In the genomic region with DNA sequence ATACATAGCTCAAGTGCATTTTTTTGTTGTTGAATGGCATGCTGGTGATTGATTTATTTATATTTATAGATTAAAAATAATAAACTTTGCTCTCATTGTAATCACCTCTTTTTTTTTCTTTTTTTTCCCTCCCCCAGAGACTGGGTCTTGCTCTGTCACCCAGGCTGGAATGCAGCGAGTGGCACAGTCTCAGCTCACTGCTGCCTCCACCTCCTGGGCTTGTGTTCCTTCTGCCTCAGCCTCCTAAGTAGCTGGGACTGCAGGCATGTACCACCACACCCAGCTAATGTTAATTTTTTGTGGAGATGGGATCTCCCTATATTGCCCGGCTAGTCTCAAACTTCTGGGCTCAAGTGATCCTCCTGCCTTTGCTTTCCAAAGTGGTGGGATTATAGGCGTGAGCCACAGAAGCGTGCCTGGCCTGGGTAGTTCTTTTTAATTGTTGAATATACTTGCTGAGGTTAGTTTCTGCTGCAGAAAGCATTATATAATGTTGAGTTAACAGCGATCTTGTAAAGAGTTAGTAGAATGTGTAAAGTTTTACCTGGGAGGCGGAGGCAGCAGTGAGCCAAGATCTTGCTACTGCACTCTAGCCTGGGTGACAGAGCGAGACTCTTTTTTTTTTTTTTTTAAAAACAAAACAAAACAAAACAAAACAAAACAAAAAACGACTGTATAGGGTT, we compare ENCODE assay signal across 1 cellular context.
TF ChIP-seq lines count a peak whose summit lies in the region.

No MANE protein-coding gene starts in this region.

TF ChIP-seq in H1, 55 proteins besides CTCF, POLR2A, EP300 and RAD21:
- TF ChIP-seq TAF7 (optimal IDR thresholded peaks at IDR 0.05; ENCODE audit: borderline replicate concordance, low read depth, low read length) (no peak), SAP30 (IDR thresholded peaks at IDR 0.05; ENCODE audit: insufficient read depth, insufficient replicate concordance, low read length) (no peak), YY1 (IDR thresholded peaks at IDR 0.05; ENCODE audit: low read depth, low read length) (no peak), RXRA (IDR thresholded peaks at IDR 0.05; ENCODE audit: insufficient read depth, low read depth, low read length) (no peak), RFX5 (IDR thresholded peaks at IDR 0.05; ENCODE audit: borderline replicate concordance, low read depth, low read length) (no peak), KDM4A (IDR thresholded peaks at IDR 0.05; ENCODE audit: low read depth, low read length, severe bottlenecking) (no peak), TCF12 (IDR thresholded peaks at IDR 0.05; ENCODE audit: low read depth, low read length) (no peak), ASH2L (IDR thresholded peaks at IDR 0.05; ENCODE audit: low read length) (no peak), RNF2 (IDR thresholded peaks at IDR 0.05; ENCODE audit: borderline replicate concordance, low read depth, low read length, missing control alignments, poor library complexity, severe bottlenecking) (no peak)
- TF ChIP-seq, protein P1, sequence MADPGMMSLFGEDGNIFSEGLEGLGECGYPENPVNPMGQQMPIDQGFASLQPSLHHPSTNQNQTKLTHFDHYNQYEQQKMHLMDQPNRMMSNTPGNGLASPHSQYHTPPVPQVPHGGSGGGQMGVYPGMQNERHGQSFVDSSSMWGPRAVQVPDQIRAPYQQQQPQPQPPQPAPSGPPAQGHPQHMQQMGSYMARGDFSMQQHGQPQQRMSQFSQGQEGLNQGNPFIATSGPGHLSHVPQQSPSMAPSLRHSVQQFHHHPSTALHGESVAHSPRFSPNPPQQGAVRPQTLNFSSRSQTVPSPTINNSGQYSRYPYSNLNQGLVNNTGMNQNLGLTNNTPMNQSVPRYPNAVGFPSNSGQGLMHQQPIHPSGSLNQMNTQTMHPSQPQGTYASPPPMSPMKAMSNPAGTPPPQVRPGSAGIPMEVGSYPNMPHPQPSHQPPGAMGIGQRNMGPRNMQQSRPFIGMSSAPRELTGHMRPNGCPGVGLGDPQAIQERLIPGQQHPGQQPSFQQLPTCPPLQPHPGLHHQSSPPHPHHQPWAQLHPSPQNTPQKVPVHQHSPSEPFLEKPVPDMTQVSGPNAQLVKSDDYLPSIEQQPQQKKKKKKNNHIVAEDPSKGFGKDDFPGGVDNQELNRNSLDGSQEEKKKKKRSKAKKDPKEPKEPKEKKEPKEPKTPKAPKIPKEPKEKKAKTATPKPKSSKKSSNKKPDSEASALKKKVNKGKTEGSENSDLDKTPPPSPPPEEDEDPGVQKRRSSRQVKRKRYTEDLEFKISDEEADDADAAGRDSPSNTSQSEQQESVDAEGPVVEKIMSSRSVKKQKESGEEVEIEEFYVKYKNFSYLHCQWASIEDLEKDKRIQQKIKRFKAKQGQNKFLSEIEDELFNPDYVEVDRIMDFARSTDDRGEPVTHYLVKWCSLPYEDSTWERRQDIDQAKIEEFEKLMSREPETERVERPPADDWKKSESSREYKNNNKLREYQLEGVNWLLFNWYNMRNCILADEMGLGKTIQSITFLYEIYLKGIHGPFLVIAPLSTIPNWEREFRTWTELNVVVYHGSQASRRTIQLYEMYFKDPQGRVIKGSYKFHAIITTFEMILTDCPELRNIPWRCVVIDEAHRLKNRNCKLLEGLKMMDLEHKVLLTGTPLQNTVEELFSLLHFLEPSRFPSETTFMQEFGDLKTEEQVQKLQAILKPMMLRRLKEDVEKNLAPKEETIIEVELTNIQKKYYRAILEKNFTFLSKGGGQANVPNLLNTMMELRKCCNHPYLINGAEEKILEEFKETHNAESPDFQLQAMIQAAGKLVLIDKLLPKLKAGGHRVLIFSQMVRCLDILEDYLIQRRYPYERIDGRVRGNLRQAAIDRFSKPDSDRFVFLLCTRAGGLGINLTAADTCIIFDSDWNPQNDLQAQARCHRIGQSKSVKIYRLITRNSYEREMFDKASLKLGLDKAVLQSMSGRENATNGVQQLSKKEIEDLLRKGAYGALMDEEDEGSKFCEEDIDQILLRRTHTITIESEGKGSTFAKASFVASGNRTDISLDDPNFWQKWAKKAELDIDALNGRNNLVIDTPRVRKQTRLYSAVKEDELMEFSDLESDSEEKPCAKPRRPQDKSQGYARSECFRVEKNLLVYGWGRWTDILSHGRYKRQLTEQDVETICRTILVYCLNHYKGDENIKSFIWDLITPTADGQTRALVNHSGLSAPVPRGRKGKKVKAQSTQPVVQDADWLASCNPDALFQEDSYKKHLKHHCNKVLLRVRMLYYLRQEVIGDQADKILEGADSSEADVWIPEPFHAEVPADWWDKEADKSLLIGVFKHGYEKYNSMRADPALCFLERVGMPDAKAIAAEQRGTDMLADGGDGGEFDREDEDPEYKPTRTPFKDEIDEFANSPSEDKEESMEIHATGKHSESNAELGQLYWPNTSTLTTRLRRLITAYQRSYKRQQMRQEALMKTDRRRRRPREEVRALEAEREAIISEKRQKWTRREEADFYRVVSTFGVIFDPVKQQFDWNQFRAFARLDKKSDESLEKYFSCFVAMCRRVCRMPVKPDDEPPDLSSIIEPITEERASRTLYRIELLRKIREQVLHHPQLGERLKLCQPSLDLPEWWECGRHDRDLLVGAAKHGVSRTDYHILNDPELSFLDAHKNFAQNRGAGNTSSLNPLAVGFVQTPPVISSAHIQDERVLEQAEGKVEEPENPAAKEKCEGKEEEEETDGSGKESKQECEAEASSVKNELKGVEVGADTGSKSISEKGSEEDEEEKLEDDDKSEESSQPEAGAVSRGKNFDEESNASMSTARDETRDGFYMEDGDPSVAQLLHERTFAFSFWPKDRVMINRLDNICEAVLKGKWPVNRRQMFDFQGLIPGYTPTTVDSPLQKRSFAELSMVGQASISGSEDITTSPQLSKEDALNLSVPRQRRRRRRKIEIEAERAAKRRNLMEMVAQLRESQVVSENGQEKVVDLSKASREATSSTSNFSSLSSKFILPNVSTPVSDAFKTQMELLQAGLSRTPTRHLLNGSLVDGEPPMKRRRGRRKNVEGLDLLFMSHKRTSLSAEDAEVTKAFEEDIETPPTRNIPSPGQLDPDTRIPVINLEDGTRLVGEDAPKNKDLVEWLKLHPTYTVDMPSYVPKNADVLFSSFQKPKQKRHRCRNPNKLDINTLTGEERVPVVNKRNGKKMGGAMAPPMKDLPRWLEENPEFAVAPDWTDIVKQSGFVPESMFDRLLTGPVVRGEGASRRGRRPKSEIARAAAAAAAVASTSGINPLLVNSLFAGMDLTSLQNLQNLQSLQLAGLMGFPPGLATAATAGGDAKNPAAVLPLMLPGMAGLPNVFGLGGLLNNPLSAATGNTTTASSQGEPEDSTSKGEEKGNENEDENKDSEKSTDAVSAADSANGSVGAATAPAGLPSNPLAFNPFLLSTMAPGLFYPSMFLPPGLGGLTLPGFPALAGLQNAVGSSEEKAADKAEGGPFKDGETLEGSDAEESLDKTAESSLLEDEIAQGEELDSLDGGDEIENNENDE (IDR thresholded peaks at IDR 0.05; ENCODE audit: insufficient replicate concordance, low read length), result no peak
- TF ChIP-seq, protein P2, sequence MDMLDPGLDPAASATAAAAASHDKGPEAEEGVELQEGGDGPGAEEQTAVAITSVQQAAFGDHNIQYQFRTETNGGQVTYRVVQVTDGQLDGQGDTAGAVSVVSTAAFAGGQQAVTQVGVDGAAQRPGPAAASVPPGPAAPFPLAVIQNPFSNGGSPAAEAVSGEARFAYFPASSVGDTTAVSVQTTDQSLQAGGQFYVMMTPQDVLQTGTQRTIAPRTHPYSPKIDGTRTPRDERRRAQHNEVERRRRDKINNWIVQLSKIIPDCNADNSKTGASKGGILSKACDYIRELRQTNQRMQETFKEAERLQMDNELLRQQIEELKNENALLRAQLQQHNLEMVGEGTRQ (IDR thresholded peaks at IDR 0.05; ENCODE audit: low read length), result no peak
